In the genomic region with DNA sequence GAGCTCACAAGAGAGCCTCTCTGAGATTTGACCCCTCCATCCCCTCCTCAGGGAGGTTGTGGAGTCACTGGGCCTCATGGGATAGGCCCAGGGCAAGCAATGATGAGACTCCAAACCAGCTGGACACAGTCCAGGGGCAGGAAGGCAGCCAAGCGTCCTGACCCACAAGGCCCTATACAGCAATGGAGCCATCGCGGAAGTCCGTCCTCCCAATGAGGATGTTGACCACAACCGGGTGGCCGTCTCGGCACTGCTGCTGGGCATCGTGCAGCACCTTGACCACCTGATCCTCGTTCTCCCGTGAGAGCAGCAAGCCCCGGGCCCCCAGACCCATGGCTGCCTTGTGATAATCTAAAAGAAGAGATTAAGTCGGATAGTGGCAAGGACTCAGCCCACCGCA, we compare ENCODE assay signal across 15 cellular contexts. TPM values are rescaled to one million over a fixed set of nuclear protein-coding genes. Genes with fewer than 3 reads are reported as not detected.
DNase-seq lines count a peak whose midpoint lies in the region; ATAC-seq and TF ChIP-seq lines count a peak whose summit lies in the region.
"Had no signal": no experiment of that assay in that cellular context is flagged by ENCODE, and none has a peak within 500 bp of the region (broad histone marks: within the 10 kb centered on the region; RNA-seq: fewer than 3 reads in every experiment).

No MANE protein-coding gene starts in this region.

- H3K36me3 ChIP-seq in upper lobe of right lung: peaks cover 75% of the 10 kb centered on the region

- H3K27ac Mint-ChIP-seq in nephron (peak overlapping the region in 2 of 3 experiments; percentile 37 to 69), endothelial cell (ENCODE audit: unreplicated experiment) (no peak overlapping the region)
- H3K27ac Mint-ChIP-seq: activated B cell treated with CpG ODN at 0.5 μM for 24 hours had no signal

- TF ChIP-seq CTCF in nephron (IDR thresholded peaks at IDR 0.05; ENCODE audit: unreplicated experiment in 3 of 3) (no peak), upper lobe of right lung (IDR thresholded peaks at IDR 0.05) (no peak), endothelial cell (IDR thresholded peaks at IDR 0.05; ENCODE audit: unreplicated experiment) (no peak)

- H3K4me1 Mint-ChIP-seq in nephron: no peaks in the 10 kb centered on the region
- peaks cover 30% of the 10 kb centered on the region for H3K4me1 Mint-ChIP-seq in endothelial cell (ENCODE audit: unreplicated experiment)
- H3K4me1 Mint-ChIP-seq: activated B cell treated with CpG ODN at 0.5 μM for 24 hours had no signal

- H3K9me3 ChIP-seq in upper lobe of right lung: no peaks in the 10 kb centered on the region

- H3K27ac ChIP-seq in upper lobe of right lung: peak overlapping the region; percentile 15

- H3K36me3 Mint-ChIP-seq in nephron (ENCODE audit: low read depth): peaks cover 74% of the 10 kb centered on the region
- peaks cover 59% of the 10 kb centered on the region for H3K36me3 Mint-ChIP-seq in endothelial cell (ENCODE audit: low read depth, unreplicated experiment)

- DNase-seq in astrocyte of the hippocampus (ENCODE audit: low read depth, low spot score) (peak; percentile 36), globus pallidus (ENCODE audit: low spot score) (peak; percentile 46), upper lobe of right lung (no peak), endothelial cell (ENCODE audit: low spot score) (no peak)
- DNase-seq in activated CD4-positive, alpha-beta T cell treated with anti-CD3 and anti-CD28 coated beads for 48 hours: no peak
- DNase-seq: activated B cell treated with CpG ODN at 0.5 μM for 24 hours; activated naive CD4-positive, alpha-beta T cell treated with Interleukin-2 at 50 U/mL for 16 hours; NCI-H146; small intestine had no signal

- no peak overlapping the region for H3K4me3 ChIP-seq in upper lobe of right lung

- intact Hi-C loops in upper lobe of right lung (cut with DNase I): no loop called here

- H3K4me3 Mint-ChIP-seq in nephron: no peak overlapping the region
- no peak overlapping the region for H3K4me3 Mint-ChIP-seq in endothelial cell (ENCODE audit: unreplicated experiment)
- H3K4me3 Mint-ChIP-seq: activated B cell treated with CpG ODN at 0.5 μM for 24 hours had no signal

- H3K27me3 ChIP-seq in upper lobe of right lung: no peaks in the 10 kb centered on the region

- ATAC-seq in upper lobe of right lung (peak; percentile 17), GM21528 (IDR thresholded peaks at IDR 0.05; ENCODE audit: low FRiP score, unreplicated experiment) (no peak), GM19324 (IDR thresholded peaks at IDR 0.05; ENCODE audit: low FRiP score, unreplicated experiment) (no peak)
- ATAC-seq: left colon had no signal

- H3K27me3 Mint-ChIP-seq in nephron (ENCODE audit: low read depth) (no peaks in the 10 kb centered on the region), endothelial cell (ENCODE audit: unreplicated experiment) (peaks cover 27% of the 10 kb centered on the region)
- H3K27me3 Mint-ChIP-seq: activated B cell treated with CpG ODN at 0.5 μM for 24 hours had no signal

- H3K9me3 Mint-ChIP-seq in nephron: no peaks in the 10 kb centered on the region
- H3K9me3 Mint-ChIP-seq in endothelial cell (ENCODE audit: unreplicated experiment): no peaks in the 10 kb centered on the region
- H3K9me3 Mint-ChIP-seq: activated B cell treated with CpG ODN at 0.5 μM for 24 hours had no signal

- peaks cover 3% of the 10 kb centered on the region for H3K4me1 ChIP-seq in upper lobe of right lung

RNA-seq across cellular contexts. Expression of a gene that starts 7.9 kb away (rescaled TPM):
- total RNA-seq in upper lobe of right lung (25.8 TPM), endothelial cell (ENCODE audit: unreplicated experiment) (43.5 TPM)
- total RNA-seq: activated B cell treated with CpG ODN at 0.5 μM for 24 hours, HT-29, OCI-LY7 had no signal

RNA-seq across cellular contexts. Expression of a gene that starts 33.1 kb away (rescaled TPM):
- total RNA-seq in upper lobe of right lung (not detected), endothelial cell (ENCODE audit: unreplicated experiment) (not detected)
- total RNA-seq: activated B cell treated with CpG ODN at 0.5 μM for 24 hours, HT-29, left colon, OCI-LY7 had no signal

Comparison
In these comparisons a context has a peak if more than half of its experiments do, and no peak if none do; other contexts are left out.
1. DNase-seq: peak in astrocyte of the hippocampus (single experiment) and globus pallidus (single experiment); none in upper lobe of right lung (single experiment), activated CD4-positive, alpha-beta T cell treated with anti-CD3 and anti-CD28 coated beads for 48 hours (single experiment) and endothelial cell (single experiment).